1 cellular context compared by ENCODE assay signal in the genomic region with DNA sequence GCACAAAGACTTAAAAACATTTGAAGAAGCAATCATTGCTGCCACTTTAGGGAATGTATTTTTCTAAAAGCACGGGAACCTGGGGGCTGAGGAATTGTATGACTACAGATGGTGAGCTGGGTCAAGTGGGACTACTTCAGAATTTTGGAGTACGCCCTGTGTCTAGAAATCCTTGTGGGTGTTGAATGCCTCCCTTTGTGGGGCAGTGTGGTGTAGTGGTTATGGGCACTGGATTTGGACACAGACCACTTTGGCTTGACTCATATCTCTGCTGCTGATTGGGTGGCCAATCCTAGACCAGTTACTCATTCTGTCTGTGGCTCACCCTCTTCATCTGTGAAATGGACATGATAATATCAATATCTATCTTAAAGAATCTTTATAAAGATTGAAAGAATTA.
TF ChIP-seq lines count a peak whose summit lies in the region.

No MANE protein-coding gene starts in this region.

TF ChIP-seq in SK-N-SH treated with all-trans-retinoic acid at 6 μM for 48 hours, 23 proteins besides CTCF, POLR2A, EP300 and RAD21 (continued from another document):
- TF ChIP-seq, protein P1, sequence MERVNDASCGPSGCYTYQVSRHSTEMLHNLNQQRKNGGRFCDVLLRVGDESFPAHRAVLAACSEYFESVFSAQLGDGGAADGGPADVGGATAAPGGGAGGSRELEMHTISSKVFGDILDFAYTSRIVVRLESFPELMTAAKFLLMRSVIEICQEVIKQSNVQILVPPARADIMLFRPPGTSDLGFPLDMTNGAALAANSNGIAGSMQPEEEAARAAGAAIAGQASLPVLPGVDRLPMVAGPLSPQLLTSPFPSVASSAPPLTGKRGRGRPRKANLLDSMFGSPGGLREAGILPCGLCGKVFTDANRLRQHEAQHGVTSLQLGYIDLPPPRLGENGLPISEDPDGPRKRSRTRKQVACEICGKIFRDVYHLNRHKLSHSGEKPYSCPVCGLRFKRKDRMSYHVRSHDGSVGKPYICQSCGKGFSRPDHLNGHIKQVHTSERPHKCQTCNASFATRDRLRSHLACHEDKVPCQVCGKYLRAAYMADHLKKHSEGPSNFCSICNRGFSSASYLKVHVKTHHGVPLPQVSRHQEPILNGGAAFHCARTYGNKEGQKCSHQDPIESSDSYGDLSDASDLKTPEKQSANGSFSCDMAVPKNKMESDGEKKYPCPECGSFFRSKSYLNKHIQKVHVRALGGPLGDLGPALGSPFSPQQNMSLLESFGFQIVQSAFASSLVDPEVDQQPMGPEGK (CRISPR knock-in tag; IDR thresholded peaks at IDR 0.05; ENCODE audit: borderline replicate concordance), result no peak
- TF ChIP-seq CSDC2 (CRISPR knock-in tag; IDR thresholded peaks at IDR 0.05), result no peak
